9 cellular contexts compared by ENCODE assay signal in genomic region chr3:45553469-45553974, GRCh38. TPM values are rescaled to one million over a fixed set of nuclear protein-coding genes. Genes with fewer than 3 reads are reported as not detected.
DNase-seq lines count a peak whose midpoint lies in the region; ATAC-seq and TF ChIP-seq lines count a peak whose summit lies in the region.
"Had no signal": no experiment of that assay in that cellular context is flagged by ENCODE, and none has a peak within 500 bp of the region (broad histone marks: within the 10 kb centered on the region; RNA-seq: fewer than 3 reads in every experiment).

No MANE protein-coding gene starts in this region.

- CTCF ChIA-PET in naive thymus-derived CD4-positive, alpha-beta T cell (lab: Charles Lee), result no interaction called here

- TF ChIP-seq CTCF in endodermal cell (conservative IDR thresholded peaks at IDR 0.05), result no peak

- WGBS in endodermal cell (ENCODE audit: insufficient coverage in 1 of 2, insufficient read length in 1 of 2), 2 experiments, result 49 to 58% methylated on average over 5 to 6 of the region's 6 CpGs

- H3K27me3 Mint-ChIP-seq in endodermal cell (ENCODE audit: insufficient read depth), result no peaks in the 10 kb centered on the region
- H3K27me3 Mint-ChIP-seq in naive thymus-derived CD4-positive, alpha-beta T cell, result no peaks in the 10 kb centered on the region
- H3K27me3 Mint-ChIP-seq: T-cell had no signal

- H3K36me3 Mint-ChIP-seq in endodermal cell (ENCODE audit: low read depth), result no peaks in the 10 kb centered on the region
- H3K36me3 Mint-ChIP-seq in naive thymus-derived CD4-positive, alpha-beta T cell, result peaks cover 0 to 8% (median 0%) of the 10 kb centered on the region in 5 donors

- no peak overlapping the region for H3K9ac ChIP-seq in endodermal cell (ENCODE audit: extremely low read depth, low read length, poor library complexity, severe bottlenecking)

- H3K9me3 Mint-ChIP-seq in endodermal cell, result no peaks in the 10 kb centered on the region
- no peaks in the 10 kb centered on the region for H3K9me3 Mint-ChIP-seq in naive thymus-derived CD4-positive, alpha-beta T cell
- H3K9me3 Mint-ChIP-seq: T-cell had no signal

- DNase-seq in NCI-H2227 (lab: John Stamatoyannopoulos, UW; ENCODE audit: unreplicated experiment), result peak; percentile 3
- no peak for DNase-seq in NCI-H2227 treated with DMSO at 0.1 percent for 48 hours (lab: John Stamatoyannopoulos, UW)
- peak; percentile 59 for DNase-seq in NCI-H446 treated with DMSO at 0.1 percent for 48 hours (lab: John Stamatoyannopoulos, UW)
- peak; percentile 62 for DNase-seq in endodermal cell
- DNase-seq in naive thymus-derived CD4-positive, alpha-beta T cell, result no peak
- no peak for DNase-seq in NCI-H146 treated with DMSO at 0.1 percent for 48 hours (lab: John Stamatoyannopoulos, UW; ENCODE audit: unreplicated experiment)
- DNase-seq in GM19240 (ENCODE audit: insufficient read length, low spot score), result no peak
- DNase-seq in NCI-H2107 (lab: John Stamatoyannopoulos, UW), result no peak
- DNase-seq: T-cell had no signal

- peaks cover 9% of the 10 kb centered on the region for H3K4me1 Mint-ChIP-seq in endodermal cell
- peaks cover 0 to 5% (median 0%) of the 10 kb centered on the region in 7 donors for H3K4me1 Mint-ChIP-seq in naive thymus-derived CD4-positive, alpha-beta T cell

- peak overlapping the region; percentile 79 for H3K27ac Mint-ChIP-seq in endodermal cell
- no peak overlapping the region for H3K27ac Mint-ChIP-seq in naive thymus-derived CD4-positive, alpha-beta T cell
- H3K27ac Mint-ChIP-seq: T-cell had no signal

- POLR2A ChIA-PET in naive thymus-derived CD4-positive, alpha-beta T cell (lab: Charles Lee), result no interaction called here

- no peaks in the 10 kb centered on the region for H3K27me3 ChIP-seq in endodermal cell (ENCODE audit: control insufficient read depth, insufficient read depth, low read length, poor library complexity, severe bottlenecking)
- no peaks in the 10 kb centered on the region for H3K27me3 ChIP-seq in naive thymus-derived CD4-positive, alpha-beta T cell (ENCODE audit: control insufficient read depth in 2 of 2, insufficient read depth in 2 of 2, low read length in 2 of 2)

- no peak overlapping the region for H3K4me3 ChIP-seq in endodermal cell (ENCODE audit: low read length)
- no peak overlapping the region for H3K4me3 ChIP-seq in naive thymus-derived CD4-positive, alpha-beta T cell (ENCODE audit: low read length)

- peaks cover 3% of the 10 kb centered on the region for H3K4me1 ChIP-seq in endodermal cell (ENCODE audit: control insufficient read depth, insufficient read depth, low read length)
- H3K4me1 ChIP-seq in naive thymus-derived CD4-positive, alpha-beta T cell (ENCODE audit: control insufficient read depth in 2 of 2, insufficient read depth in 2 of 2, low read length in 2 of 2), result no peaks in the 10 kb centered on the region

- peaks cover 3% of the 10 kb centered on the region for H3K36me3 ChIP-seq in endodermal cell (ENCODE audit: control insufficient read depth, insufficient read depth, low read length)
- peaks cover 0 to 5% (median 0%) of the 10 kb centered on the region in 3 experiments for H3K36me3 ChIP-seq in naive thymus-derived CD4-positive, alpha-beta T cell (ENCODE audit: control insufficient read depth in 2 of 3, insufficient read depth in 3 of 3, low read length in 3 of 3)

- no peaks in the 10 kb centered on the region for H3K9me3 ChIP-seq in endodermal cell (ENCODE audit: control insufficient read depth, low read length)
- no peaks in the 10 kb centered on the region for H3K9me3 ChIP-seq in naive thymus-derived CD4-positive, alpha-beta T cell (ENCODE audit: control insufficient read depth in 2 of 3, low read length in 3 of 3)

- peak overlapping the region; percentile 42 for H3K27ac ChIP-seq in endodermal cell (ENCODE audit: low read depth, low read length)
- H3K27ac ChIP-seq in naive thymus-derived CD4-positive, alpha-beta T cell (ENCODE audit: low read depth, low read length), result no peak overlapping the region

- intact Hi-C loops in naive thymus-derived CD4-positive, alpha-beta T cell (cut with micrococcal nuclease), result no loop called here

- no peak overlapping the region for H3K4me3 Mint-ChIP-seq in endodermal cell
- H3K4me3 Mint-ChIP-seq in naive thymus-derived CD4-positive, alpha-beta T cell, result no peak overlapping the region
- H3K4me3 Mint-ChIP-seq: T-cell had no signal

- ATAC-seq in naive thymus-derived CD4-positive, alpha-beta T cell, result peak; percentile 33

RNA-seq across cellular contexts. Expression of gene LIMD1, which starts 41.0 kb away (rescaled TPM):
- total RNA-seq in endodermal cell, result 10 to 100 TPM; 30.9 to 33.4 TPM
- polyA plus RNA-seq in endodermal cell (2013, experiment 1 of 2), result 16.5 TPM
- 12.0 TPM for polyA plus RNA-seq in endodermal cell (2013, experiment 2 of 2)
- total RNA-seq in naive thymus-derived CD4-positive, alpha-beta T cell, result 10 to 100 TPM; 26.0 to 49.3 (median 28.6) TPM
- polyA plus RNA-seq in naive thymus-derived CD4-positive, alpha-beta T cell, result 1 to 10 TPM; 5.9 to 6.1 TPM

Comparison
In these comparisons a context has a peak if more than half of its experiments do, and no peak if none do; other contexts are left out.
1. DNase-seq: peak in NCI-H2227 (single experiment), NCI-H446 treated with DMSO at 0.1 percent for 48 hours (single experiment) and endodermal cell (single experiment); none in NCI-H2227 treated with DMSO at 0.1 percent for 48 hours (single experiment), naive thymus-derived CD4-positive, alpha-beta T cell (0 of 9), NCI-H146 treated with DMSO at 0.1 percent for 48 hours (single experiment), GM19240 (single experiment) and NCI-H2107 (single experiment).